9 cellular contexts compared by ENCODE assay signal in genomic region chr17:66715745-66716156, GRCh38.
DNase-seq lines count a peak whose midpoint lies in the region; ATAC-seq, FAIRE-seq and TF ChIP-seq lines count a peak whose summit lies in the region.
"Had no signal": no experiment of that assay in that cellular context is flagged by ENCODE, and none has a peak within 500 bp of the region (broad histone marks: within the 10 kb centered on the region; RNA-seq: fewer than 3 reads in every experiment).

No MANE protein-coding gene starts in this region.

- H3K4me3 ChIP-seq in body of pancreas: no peak overlapping the region
- no peak overlapping the region for H3K4me3 ChIP-seq in stomach
- H3K4me3 ChIP-seq: BLaER1 had no signal

- H3K9me3 ChIP-seq in body of pancreas (no peaks in the 10 kb centered on the region), stomach (no peaks in the 10 kb centered on the region)
- H3K9me3 ChIP-seq: BLaER1 had no signal

- H3K27ac ChIP-seq in body of pancreas: no peak overlapping the region
- no peak overlapping the region for H3K27ac ChIP-seq in stomach
- H3K27ac ChIP-seq: BLaER1 had no signal

- no peak for DNase-seq in activated CD4-positive, alpha-beta T cell treated with anti-CD3 and anti-CD28 coated beads for 36 hours
- DNase-seq in activated CD4-positive, alpha-beta T cell treated with anti-CD3 and anti-CD28 coated beads for 4 hours: no peak
- peak; percentile 91 for DNase-seq in HTR-8/SVneo (ENCODE audit: insufficient read length, low spot score)
- DNase-seq in NCI-H748 treated with DMSO at 0.1 percent for 48 hours (lab: John Stamatoyannopoulos, UW): peak; percentile 77
- peak in 2 of 4 donors; percentile 36 to 57 for DNase-seq in body of pancreas
- DNase-seq in immature natural killer cell: peak; percentile 37 to 48 (median 48)
- DNase-seq in stomach: no peak
- no peak for DNase-seq in stimulated activated CD4-positive, alpha-beta T cell treated with anti-CD3 and anti-CD28 coated beads, Interleukin-4, amount 100 ng/mL, for 4 hours

- no peaks in the 10 kb centered on the region for H3K27me3 Mint-ChIP-seq in activated CD4-positive, alpha-beta T cell treated with anti-CD3 and anti-CD28 coated beads for 36 hours
- H3K27me3 Mint-ChIP-seq in immature natural killer cell (ENCODE audit: low read depth in 3 of 3): peaks cover 0 to 2% (median 2%) of the 10 kb centered on the region in 3 donors

- WGBS in body of pancreas, 2 donors: 23 to 42% methylated on average over 3 of the region's 3 CpGs
- WGBS in stomach, 5 donors: 37 to 46% (median 42%) methylated on average over 3 of the region's 3 CpGs

- peak; percentile 4 for FAIRE-seq in HTR-8/SVneo (lab: Jason Lieb, UNC)

- H3K27me3 ChIP-seq in body of pancreas: no peaks in the 10 kb centered on the region
- H3K27me3 ChIP-seq in stomach: no peaks in the 10 kb centered on the region
- H3K27me3 ChIP-seq: BLaER1 had no signal

- H3K4me1 ChIP-seq in body of pancreas (peaks cover 38% of the 10 kb centered on the region), stomach (peaks cover 0 to 42% (median 20%) of the 10 kb centered on the region in 4 donors)

- peaks cover 27% of the 10 kb centered on the region for H3K36me3 Mint-ChIP-seq in activated CD4-positive, alpha-beta T cell treated with anti-CD3 and anti-CD28 coated beads for 36 hours (ENCODE audit: low read depth)
- H3K36me3 Mint-ChIP-seq in immature natural killer cell: peaks cover 0 to 12% (median 0%) of the 10 kb centered on the region in 3 donors

- TF ChIP-seq EP300 in stomach (IDR thresholded peaks at IDR 0.05): no peak

- no peaks in the 10 kb centered on the region for H3K9me3 Mint-ChIP-seq in activated CD4-positive, alpha-beta T cell treated with anti-CD3 and anti-CD28 coated beads for 36 hours (ENCODE audit: low read depth)
- no peaks in the 10 kb centered on the region for H3K9me3 Mint-ChIP-seq in immature natural killer cell

- H3K36me3 ChIP-seq in body of pancreas (replicated peaks in 1 of 2; ENCODE audit: insufficient read depth in 1 of 2, low read depth in 2 of 2): no peaks in the 10 kb centered on the region
- H3K36me3 ChIP-seq in stomach: no peaks in the 10 kb centered on the region
- H3K36me3 ChIP-seq: BLaER1 had no signal

- peak; percentile 50 for ATAC-seq in activated CD4-positive, alpha-beta T cell treated with anti-CD3 and anti-CD28 coated beads for 36 hours
- ATAC-seq in body of pancreas: peak; percentile 50

- TF ChIP-seq POLR2A in body of pancreas (IDR thresholded peaks at IDR 0.05) (no peak), stomach (IDR thresholded peaks at IDR 0.05) (no peak)

- CTCF ChIA-PET in activated CD4-positive, alpha-beta T cell treated with anti-CD3 and anti-CD28 coated beads for 36 hours (lab: Charles Lee): interaction anchor here (1.2 kb wide), 1 partner anchor 517 kb away, joined by 3 read pairs; no protein-coding TSS in a partner anchor

- peak; percentile 49 to 89 (median 78) for TF ChIP-seq CTCF in body of pancreas (IDR thresholded peaks at IDR 0.05)
- peak in 5 of 7 experiments; percentile 50 to 81 (median 62) for TF ChIP-seq CTCF in stomach (IDR thresholded peaks at IDR 0.05)

- peaks cover 31% of the 10 kb centered on the region for H3K4me1 Mint-ChIP-seq in activated CD4-positive, alpha-beta T cell treated with anti-CD3 and anti-CD28 coated beads for 36 hours
- peaks cover 47 to 52% of the 10 kb centered on the region in 2 donors for H3K4me1 Mint-ChIP-seq in immature natural killer cell

- intact Hi-C loops in activated CD4-positive, alpha-beta T cell treated with anti-CD3 and anti-CD28 coated beads for 36 hours (cut with DNase I, micrococcal nuclease): loop anchor here (1.0 to 10.0 kb wide), 3 partner anchors 191 to 579 kb away; no protein-coding TSS in a partner anchor
- intact Hi-C loops in body of pancreas (cut with DNase I) (no loop called here), stomach (cut with DNase I; ENCODE audit: low total_unique reads) (loop anchor here (5.0 kb wide), 1 partner anchor 187 kb away; no protein-coding TSS in a partner anchor)

- H3K4me3 Mint-ChIP-seq in activated CD4-positive, alpha-beta T cell treated with anti-CD3 and anti-CD28 coated beads for 36 hours: no peak overlapping the region
- H3K4me3 Mint-ChIP-seq in immature natural killer cell: no peak overlapping the region

- no peak overlapping the region for H3K27ac Mint-ChIP-seq in activated CD4-positive, alpha-beta T cell treated with anti-CD3 and anti-CD28 coated beads for 36 hours
- H3K27ac Mint-ChIP-seq in immature natural killer cell: no peak overlapping the region

- POLR2A ChIA-PET in activated CD4-positive, alpha-beta T cell treated with anti-CD3 and anti-CD28 coated beads for 36 hours (lab: Charles Lee): no interaction called here

Comparison
In these comparisons a context has a peak if more than half of its experiments do, and no peak if none do; other contexts are left out.
1. DNase-seq: peak in HTR-8/SVneo (single experiment), NCI-H748 treated with DMSO at 0.1 percent for 48 hours (single experiment) and immature natural killer cell (3 of 3); none in activated CD4-positive, alpha-beta T cell treated with anti-CD3 and anti-CD28 coated beads for 36 hours (single experiment), activated CD4-positive, alpha-beta T cell treated with anti-CD3 and anti-CD28 coated beads for 4 hours (0 of 2), stomach (single experiment) and stimulated activated CD4-positive, alpha-beta T cell treated with anti-CD3 and anti-CD28 coated beads, Interleukin-4, amount 100 ng/mL, for 4 hours (0 of 2).